9 cellular contexts compared by ENCODE assay signal in genomic region chrX:101658661-101659477, GRCh38. TPM values are rescaled to one million over a fixed set of nuclear protein-coding genes. Genes with fewer than 3 reads are reported as not detected.
DNase-seq lines count a peak whose midpoint lies in the region; ATAC-seq lines count a peak whose summit lies in the region.
"Had no signal": no experiment of that assay in that cellular context is flagged by ENCODE, and none has a peak within 500 bp of the region (broad histone marks: within the 10 kb centered on the region; RNA-seq: fewer than 3 reads in every experiment).

No MANE protein-coding gene starts in this region.

- H3K36me3 ChIP-seq in SJSA1, result no peaks in the 10 kb centered on the region
- H3K36me3 ChIP-seq in urinary bladder (ENCODE audit: insufficient read depth), result no peaks in the 10 kb centered on the region

- DNase-seq in DMS53 (lab: John Stamatoyannopoulos, UW) (peak; percentile 71), DMS53 treated with DMSO at 0.1 percent for 48 hours (lab: John Stamatoyannopoulos, UW; ENCODE audit: unreplicated experiment) (no peak), SJSA1 (ENCODE audit: low read depth in 1 of 2, low spot score in 2 of 2) (peak; percentile 33 to 71), left cardiac atrium (peak; percentile 74), posterior vena cava (ENCODE audit: low spot score) (peak; percentile 89)
- peak; percentile 68 for DNase-seq in activated naive CD8-positive, alpha-beta T cell treated with anti-CD3 and anti-CD28 coated beads, Interleukin-2, amount 50 U/mL, for 24 hours

- peak overlapping the region; percentile 44 for H3K4me3 ChIP-seq in SJSA1
- peak overlapping the region; percentile 67 for H3K4me3 ChIP-seq in urinary bladder (ENCODE audit: low read depth, low read length)

- H3K4me1 ChIP-seq in SJSA1 (replicated peaks) (peaks cover 3% of the 10 kb centered on the region; the same call in 1 of the 2 replicates), urinary bladder (ENCODE audit: insufficient read depth) (no peaks in the 10 kb centered on the region)

- H3K9me3 Mint-ChIP-seq in activated naive CD8-positive, alpha-beta T cell treated with anti-CD3 and anti-CD28 coated beads, Interleukin-2, amount 50 U/mL, for 24 hours, result no peaks in the 10 kb centered on the region

- ATAC-seq in HG03558 (IDR thresholded peaks at IDR 0.05; ENCODE audit: extremely low read depth, unreplicated experiment) (peak; percentile 45), left cardiac atrium (peak; percentile 83 to 94)
- ATAC-seq in activated naive CD8-positive, alpha-beta T cell treated with anti-CD3 and anti-CD28 coated beads, Interleukin-2, amount 50 U/mL, for 24 hours, result peak; percentile 75

- WGBS in urinary bladder, result under 1% methylated on average over 37 of the region's 37 CpGs

- H3K36me3 Mint-ChIP-seq in activated naive CD8-positive, alpha-beta T cell treated with anti-CD3 and anti-CD28 coated beads, Interleukin-2, amount 50 U/mL, for 24 hours (ENCODE audit: low read depth), result no peaks in the 10 kb centered on the region

- no peaks in the 10 kb centered on the region for H3K27me3 ChIP-seq in SJSA1 (replicated peaks)

- peak overlapping the region; percentile 35 for H3K27ac Mint-ChIP-seq in activated naive CD8-positive, alpha-beta T cell treated with anti-CD3 and anti-CD28 coated beads, Interleukin-2, amount 50 U/mL, for 24 hours

- no peak overlapping the region for H3K27ac ChIP-seq in SJSA1
- H3K27ac ChIP-seq in urinary bladder (ENCODE audit: low read depth), result peak overlapping the region; percentile 67
- H3K27ac ChIP-seq: 22Rv1 had no signal

- H3K27me3 Mint-ChIP-seq in activated naive CD8-positive, alpha-beta T cell treated with anti-CD3 and anti-CD28 coated beads, Interleukin-2, amount 50 U/mL, for 24 hours, result peaks cover 4% of the 10 kb centered on the region

- intact Hi-C loops in left cardiac atrium (cut with DNase I), result no loop called here
- intact Hi-C loops in posterior vena cava (cut with DNase I), result no loop called here

- peaks cover 20% of the 10 kb centered on the region for H3K4me1 Mint-ChIP-seq in activated naive CD8-positive, alpha-beta T cell treated with anti-CD3 and anti-CD28 coated beads, Interleukin-2, amount 50 U/mL, for 24 hours

- H3K4me3 Mint-ChIP-seq in activated naive CD8-positive, alpha-beta T cell treated with anti-CD3 and anti-CD28 coated beads, Interleukin-2, amount 50 U/mL, for 24 hours, result peak overlapping the region; percentile 76

- no peaks in the 10 kb centered on the region for H3K9me3 ChIP-seq in SJSA1 (replicated peaks)

RNA-seq across cellular contexts. Expression of gene ARMCX2, which starts 0.8 kb away (rescaled TPM):
- 3.4 and 6.9 TPM in 2 replicates for total RNA-seq in SJSA1 (2014; rRNA removed; shearing (Covaris generic))
- total RNA-seq in left cardiac atrium, result 10 to 100 TPM; 35.9 to 37.5 TPM
- total RNA-seq in posterior vena cava, result 10 to 100 TPM; 33.0 to 41.9 TPM
- 76.9 TPM for total RNA-seq in urinary bladder
- polyA plus RNA-seq in urinary bladder, result 42.8 TPM

RNA-seq across cellular contexts. Expression of gene ARMCX3, which starts 35.9 kb away (rescaled TPM):
- 36.1 and 37.6 TPM in 2 replicates for total RNA-seq in SJSA1 (2014; rRNA removed; shearing (Covaris generic))
- total RNA-seq in left cardiac atrium, result 10 to 100 TPM; 58.8 to 76.1 TPM
- total RNA-seq in posterior vena cava, result 10 to 100 TPM; 58.9 to 65.1 TPM
- total RNA-seq in urinary bladder, result 111 TPM
- 54.0 TPM for polyA plus RNA-seq in urinary bladder

RNA-seq across cellular contexts. Expression of gene ARMCX6, which starts 41.1 kb away (rescaled TPM):
- total RNA-seq in SJSA1 (2014; rRNA removed; shearing (Covaris generic)), result 42.7 and 45.4 TPM in 2 replicates
- total RNA-seq in left cardiac atrium, result 10 to 100 TPM; 30.3 to 30.4 TPM
- 10 to 100 TPM; 34.9 to 37.8 TPM for total RNA-seq in posterior vena cava
- 37.5 TPM for total RNA-seq in urinary bladder
- polyA plus RNA-seq in urinary bladder, result 35.1 TPM
